Comparison of ENCODE assay signal across 20 cellular contexts in the genomic region with DNA sequence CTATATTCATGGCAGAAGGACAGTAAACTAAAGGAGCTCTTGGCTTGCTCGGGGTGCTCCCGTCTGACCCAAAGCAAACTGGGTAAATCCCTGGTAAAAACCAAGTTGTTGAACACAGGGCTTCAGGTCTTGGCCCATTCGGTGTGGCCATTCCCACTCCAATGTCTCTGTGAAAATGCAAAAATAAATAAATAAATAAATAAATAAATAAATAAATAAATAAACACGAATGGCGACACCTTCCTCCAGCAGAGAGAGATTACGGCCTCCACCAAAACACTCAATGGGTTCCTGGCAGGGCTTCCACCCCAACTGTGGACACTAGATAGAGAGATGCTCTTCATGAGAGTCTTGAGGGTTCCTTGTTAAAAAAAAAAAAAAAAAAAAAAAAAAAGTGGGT.
DNase-seq lines count a peak whose midpoint lies in the region; ATAC-seq and TF ChIP-seq lines count a peak whose summit lies in the region.
"Had no signal": no experiment of that assay in that cellular context is flagged by ENCODE, and none has a peak within 500 bp of the region (broad histone marks: within the 10 kb centered on the region; RNA-seq: fewer than 3 reads in every experiment).

No MANE protein-coding gene starts in this region.

- no TSS peak for BruUV-seq in IMR-90 (replicated peaks; lab: Mats Ljungman, UMichigan)

- no peaks in the 10 kb centered on the region for H3K9me2 ChIP-seq in MM.1S (replicated peaks; ENCODE audit: insufficient read depth, low read length)

- H3K4me1 ChIP-seq in IMR-90 (ENCODE audit: control insufficient read depth, insufficient read depth, low read length) (peaks cover 10% of the 10 kb centered on the region; the same call in 1 of the 2 replicates), duodenal mucosa (ENCODE audit: control insufficient read depth in 1 of 2, insufficient read depth in 2 of 2, low read length in 2 of 2) (peaks cover 30 to 36% of the 10 kb centered on the region in 2 donors), mucosa of stomach (ENCODE audit: control insufficient read depth, insufficient read depth, low read length) (peaks cover 42% of the 10 kb centered on the region), thyroid gland (peaks cover 11 to 13% of the 10 kb centered on the region in 2 donors), suprapubic skin (no peaks in the 10 kb centered on the region), MM.1S (ENCODE audit: low read length) (peaks cover 21% of the 10 kb centered on the region)

- no peak overlapping the region for H3K23ac ChIP-seq in IMR-90 (ENCODE audit: low read depth, low read length)

- H4K20me1 ChIP-seq in IMR-90 (ENCODE audit: insufficient read depth, low read length): no peaks in the 10 kb centered on the region
- H4K20me1 ChIP-seq in MM.1S (ENCODE audit: insufficient read depth, low read length): no peaks in the 10 kb centered on the region; the same call in 1 of the 2 replicates

- peak overlapping the region; percentile 79 for H2AK5ac ChIP-seq in IMR-90 (ENCODE audit: low read depth, low read length)

- CTCF ChIA-PET in IMR-90 (lab: Yijun Ruan, JAX): interaction anchor here (0.6 kb wide), 1 partner anchor 1521 kb away, joined by 4 read pairs; no protein-coding TSS in a partner anchor

- H3K79me1 ChIP-seq in IMR-90 (ENCODE audit: low read depth in 1 of 2, low read length in 2 of 2): peaks cover 23 to 43% of the 10 kb centered on the region in 2 experiments

- TF ChIP-seq CTCF in IMR-90 (conservative IDR thresholded peaks at IDR 0.05; ENCODE audit: low read depth, low read length) (no peak), thyroid gland (IDR thresholded peaks at IDR 0.05) (no peak), suprapubic skin (IDR thresholded peaks at IDR 0.05) (no peak), glutamatergic neuron (IDR thresholded peaks at IDR 0.05; ENCODE audit: partially characterized antibody, unreplicated experiment) (no peak), MM.1S (IDR thresholded peaks at IDR 0.05; ENCODE audit: low read length) (no peak)

- TF ChIP-seq RAD21 in IMR-90 (IDR thresholded peaks at IDR 0.05; ENCODE audit: low read length): no peak

- H3K27ac Mint-ChIP-seq in glutamatergic neuron (ENCODE audit: unreplicated experiment): no peak overlapping the region
- H3K27ac Mint-ChIP-seq: B cell; CD8-positive, alpha-beta T cell had no signal

- no peak overlapping the region for H3K9ac ChIP-seq in IMR-90 (ENCODE audit: low read depth, low read length)
- peak overlapping the region; percentile 13 to 56 for H3K9ac ChIP-seq in duodenal mucosa (ENCODE audit: low read depth in 1 of 2, low read length in 2 of 2)
- peak overlapping the region; percentile 59 for H3K9ac ChIP-seq in mucosa of stomach (ENCODE audit: low read length)
- no peak overlapping the region for H3K9ac ChIP-seq in MM.1S (ENCODE audit: low read length)

- no peak for DNase-seq in IMR-90
- no peak for DNase-seq in thyroid gland
- no peak for DNase-seq in suprapubic skin (ENCODE audit: low spot score in 2 of 2)
- no peak for DNase-seq in glutamatergic neuron
- no peak for DNase-seq in DMS79 treated with DMSO at 0.1 percent for 48 hours (lab: John Stamatoyannopoulos, UW)
- no peak for DNase-seq in MM.1S
- DNase-seq: CD8-positive, alpha-beta T cell; DND-41; H7; KBM-7; NCI-H2029; NCI-H446; NCI-H524 treated with DMSO at 0.1 percent for 48 hours; NCI-H774; PC-9; SHP77 had no signal

- peaks cover 2% of the 10 kb centered on the region for H3K4me1 Mint-ChIP-seq in glutamatergic neuron (ENCODE audit: low read depth, unreplicated experiment)
- H3K4me1 Mint-ChIP-seq: B cell had no signal

- H3K56ac ChIP-seq in IMR-90 (ENCODE audit: extremely low read depth, insufficient read depth, low read length): no peak overlapping the region

- no peak overlapping the region for H2AK9ac ChIP-seq in IMR-90 (replicated peaks; ENCODE audit: low read depth, low read length, poor library complexity)

- POLR2A ChIA-PET in IMR-90 (lab: Charles Lee; ENCODE audit: unreplicated experiment): no interaction called here

- peak overlapping the region; percentile 60; the same call in 1 of the 2 replicates for H3K27ac ChIP-seq in IMR-90 (ENCODE audit: insufficient read depth, low read length)
- H3K27ac ChIP-seq in duodenal mucosa (ENCODE audit: low read depth, low read length): no peak overlapping the region
- peak overlapping the region; percentile 65 to 81 (median 71) for H3K27ac ChIP-seq in thyroid gland
- no peak overlapping the region for H3K27ac ChIP-seq in suprapubic skin
- no peak overlapping the region for H3K27ac ChIP-seq in MM.1S (ENCODE audit: low read length)
- H3K27ac ChIP-seq: C4-2B, PC-9 had no signal

- peaks cover 13% of the 10 kb centered on the region for H3K9me1 ChIP-seq in IMR-90 (ENCODE audit: insufficient read depth, low read length)

- H3K9me3 Mint-ChIP-seq in glutamatergic neuron (ENCODE audit: unreplicated experiment): peaks cover under 1% of the 10 kb centered on the region
- H3K9me3 Mint-ChIP-seq: CD8-positive, alpha-beta T cell had no signal

- H3K14ac ChIP-seq in IMR-90 (replicated peaks; ENCODE audit: low read depth, low read length): peak overlapping the region; percentile 65

- dilution Hi-C loops in IMR-90 (cut with HindIII; ENCODE audit: low sequenced_read_pairs, unreplicated experiment): no loop called here

- no peak for ATAC-seq in IMR-90 (ENCODE audit: low read depth)
- ATAC-seq: CD8-positive, alpha-beta T cell had no signal

- no peak for TF ChIP-seq EP300 in suprapubic skin (IDR thresholded peaks at IDR 0.05)

- H3K4me3 ChIP-seq in IMR-90 (ENCODE audit: insufficient read depth, low read depth, low read length) (no peak overlapping the region), duodenal mucosa (ENCODE audit: low read depth in 1 of 2, low read length in 2 of 2) (no peak overlapping the region), mucosa of stomach (ENCODE audit: low read length) (no peak overlapping the region), thyroid gland (replicated peaks in 1 of 3) (no peak overlapping the region), suprapubic skin (no peak overlapping the region), MM.1S (ENCODE audit: low read length) (no peak overlapping the region)
- H3K4me3 ChIP-seq: PC-9 had no signal

- WGBS in IMR-90 (ENCODE audit: extremely low coverage in 2 of 2, insufficient read length in 1 of 2), 2 experiments: no CpG with 5 or more reads among the region's 6 CpGs
- 95% methylated on average over 6 of the region's 6 CpGs for WGBS in thyroid gland, 2 donors
- 97% methylated on average over 6 of the region's 6 CpGs for WGBS in suprapubic skin

- H3K27me3 ChIP-seq in IMR-90 (ENCODE audit: control insufficient read depth, insufficient read depth, low read length) (no peaks in the 10 kb centered on the region), duodenal mucosa (ENCODE audit: control insufficient read depth in 1 of 2, insufficient read depth in 2 of 2, low read length in 2 of 2) (no peaks in the 10 kb centered on the region), mucosa of stomach (ENCODE audit: control insufficient read depth, insufficient read depth, low read length) (no peaks in the 10 kb centered on the region), thyroid gland (no peaks in the 10 kb centered on the region), suprapubic skin (no peaks in the 10 kb centered on the region), MM.1S (replicated peaks; ENCODE audit: insufficient read depth, low read length) (no peaks in the 10 kb centered on the region)

- TF ChIP-seq POLR2A in IMR-90 (IDR thresholded peaks at IDR 0.05; ENCODE audit: low read depth, low read length): no peak
- TF ChIP-seq POLR2A in thyroid gland (IDR thresholded peaks at IDR 0.05): no peak
- TF ChIP-seq POLR2A in suprapubic skin (IDR thresholded peaks at IDR 0.05): no peak

- no peaks in the 10 kb centered on the region for H3K36me3 Mint-ChIP-seq in glutamatergic neuron (ENCODE audit: unreplicated experiment)
- H3K36me3 Mint-ChIP-seq: CD8-positive, alpha-beta T cell had no signal

- H3K4me3 Mint-ChIP-seq in glutamatergic neuron (ENCODE audit: unreplicated experiment): no peak overlapping the region
- H3K4me3 Mint-ChIP-seq: B cell; CD8-positive, alpha-beta T cell had no signal

- peak overlapping the region; percentile 27 to 55; a peak in 1 of 4 replicates for H4K8ac ChIP-seq in IMR-90 (ENCODE audit: low read depth in 2 of 2, low read length in 2 of 2)

- H2BK120ac ChIP-seq in IMR-90 (ENCODE audit: low read depth, low read length): no peak overlapping the region

- no peaks in the 10 kb centered on the region for H3K36me3 ChIP-seq in IMR-90 (ENCODE audit: control insufficient read depth, insufficient read depth, low read length)
- H3K36me3 ChIP-seq in duodenal mucosa (ENCODE audit: control insufficient read depth in 1 of 2, insufficient read depth in 2 of 2, low read length in 2 of 2): no peaks in the 10 kb centered on the region
- no peaks in the 10 kb centered on the region for H3K36me3 ChIP-seq in mucosa of stomach (ENCODE audit: control insufficient read depth, insufficient read depth, low read length)
- no peaks in the 10 kb centered on the region for H3K36me3 ChIP-seq in thyroid gland
- no peaks in the 10 kb centered on the region for H3K36me3 ChIP-seq in suprapubic skin
- no peaks in the 10 kb centered on the region for H3K36me3 ChIP-seq in MM.1S (replicated peaks; ENCODE audit: insufficient read depth, low read length)

- H3K18ac ChIP-seq in IMR-90 (ENCODE audit: low read depth, low read length): peak overlapping the region; percentile 61

- peaks cover 2% of the 10 kb centered on the region for H3K27me3 Mint-ChIP-seq in glutamatergic neuron (ENCODE audit: unreplicated experiment)
- H3K27me3 Mint-ChIP-seq: B cell had no signal

- peak overlapping the region; percentile 48; the same call in 1 of the 2 replicates for H4K91ac ChIP-seq in IMR-90 (ENCODE audit: insufficient read depth, low read depth, low read length)

- H3K4me2 ChIP-seq in IMR-90 (ENCODE audit: low read depth, low read length): no peak overlapping the region
- H3K4me2 ChIP-seq in MM.1S (ENCODE audit: low read depth, low read length): no peak overlapping the region
- H3K4me2 ChIP-seq: PC-9 had no signal

- in situ Hi-C loops in IMR-90 (cut with MboI; ENCODE audit: low sequenced_read_pairs): no loop called here

- H2AFZ ChIP-seq in IMR-90 (replicated peaks; ENCODE audit: low read length, poor library complexity) (no peak overlapping the region), MM.1S (ENCODE audit: low read length) (no peak overlapping the region)
- H2AFZ ChIP-seq: PC-9 had no signal

- H2BK20ac ChIP-seq in IMR-90 (ENCODE audit: low read depth, low read length): no peak overlapping the region

- H3K79me2 ChIP-seq in MM.1S (ENCODE audit: low read length): peaks cover 97% of the 10 kb centered on the region

- H3K4ac ChIP-seq in IMR-90 (ENCODE audit: low read depth, low read length): peak overlapping the region; percentile 60

- H2BK5ac ChIP-seq in IMR-90 (ENCODE audit: low read depth, low read length, poor library complexity, severe bottlenecking): no peak overlapping the region

- H3K9me3 ChIP-seq in IMR-90 (ENCODE audit: control insufficient read depth, insufficient read depth, low read length) (no peaks in the 10 kb centered on the region), duodenal mucosa (ENCODE audit: control insufficient read depth in 1 of 2, low read length in 2 of 2) (no peaks in the 10 kb centered on the region), mucosa of stomach (ENCODE audit: control insufficient read depth, low read length) (no peaks in the 10 kb centered on the region), thyroid gland (no peaks in the 10 kb centered on the region), suprapubic skin (no peaks in the 10 kb centered on the region), MM.1S (replicated peaks; ENCODE audit: insufficient read depth, low read length) (no peaks in the 10 kb centered on the region)

- no peaks in the 10 kb centered on the region for H3F3A ChIP-seq in MM.1S (ENCODE audit: insufficient read depth, low read length)

- H2BK15ac ChIP-seq in IMR-90 (ENCODE audit: low read depth, low read length): peak overlapping the region; percentile 16; the same call in 1 of the 3 replicates

- peak overlapping the region; percentile 61; the same call in 1 of the 2 replicates for H4K5ac ChIP-seq in IMR-90 (ENCODE audit: low read depth, low read length)

- intact Hi-C loops in IMR-90 (cut with micrococcal nuclease) (no loop called here), thyroid gland (cut with DNase I) (no loop called here)

Comparison
In these comparisons a context has a peak if more than half of its experiments do, and no peak if none do; other contexts are left out.
1. H3K27ac ChIP-seq: peak in IMR-90 (single experiment) and thyroid gland (3 of 3); none in duodenal mucosa (single experiment), suprapubic skin (single experiment) and MM.1S (single experiment).
2. H3K9ac ChIP-seq: peak in duodenal mucosa (2 of 2) and mucosa of stomach (single experiment); none in IMR-90 (single experiment) and MM.1S (single experiment).